7 cellular contexts compared by ENCODE assay signal in the genomic region with DNA sequence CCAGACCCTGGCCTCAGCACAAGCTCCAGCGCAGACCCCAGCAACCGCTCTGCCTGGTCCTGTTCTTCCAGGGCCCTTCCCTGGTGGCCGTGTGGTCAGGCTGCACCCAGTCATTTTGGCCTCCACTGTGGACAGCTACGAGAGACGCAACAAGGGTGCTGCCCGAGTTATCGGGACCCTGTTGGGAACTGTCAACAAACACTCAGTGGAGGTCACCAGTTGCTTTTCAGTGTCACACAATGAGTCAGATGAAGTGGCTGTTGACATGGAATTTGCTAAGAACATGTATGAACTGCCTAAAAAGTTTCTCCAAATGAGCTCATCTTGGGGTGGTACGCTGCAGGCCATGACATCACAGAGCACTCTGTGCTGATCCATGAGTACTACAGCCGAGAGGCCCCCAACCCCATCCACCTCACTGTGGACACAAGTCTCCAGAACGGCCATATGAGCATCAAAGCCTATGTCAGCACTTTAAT.
A peak's percentile ranks its signal among the peaks of the same experiment; 100 is the strongest.
DNase-seq lines count a peak whose midpoint lies in the region; ATAC-seq, FAIRE-seq and TF ChIP-seq lines count a peak whose summit lies in the region.
"Not testable (repeated sequence)": the region's sequence is repeated elsewhere in the genome, so short reads cannot be mapped to it uniquely, and the experiment has no call there.

No MANE protein-coding gene starts in this region.

- H3K79me2 ChIP-seq in DND-41 (ENCODE audit: insufficient read depth, low read length); hepatocyte: not testable (repeated sequence)

- H3K9me3 Mint-ChIP-seq in activated naive CD8-positive, alpha-beta T cell treated with anti-CD3 and anti-CD28 coated beads, Interleukin-2, amount 50 U/mL, for 24 hours, result peaks cover 49% of the 10 kb centered on the region

- TF ChIP-seq EP300 in gastroesophageal sphincter (IDR thresholded peaks at IDR 0.05), result not testable (repeated sequence)

- H3K27ac ChIP-seq in DND-41 (ENCODE audit: low read length); gastroesophageal sphincter; hepatocyte; lower lobe of right lung; pancreas: not testable (repeated sequence)

- H3K9me3 ChIP-seq in DND-41 (ENCODE audit: insufficient read depth, low read length, severe bottlenecking), result peaks cover 28% of the 10 kb centered on the region
- H3K9me3 ChIP-seq in gastroesophageal sphincter, result peaks cover 0 to 28% (median 0%) of the 10 kb centered on the region in 3 donors
- H3K9me3 ChIP-seq in hepatocyte (ENCODE audit: low read depth), result peaks cover 38% of the 10 kb centered on the region
- H3K9me3 ChIP-seq in lower lobe of right lung, result peaks cover 36% of the 10 kb centered on the region
- not testable (repeated sequence) for H3K9me3 ChIP-seq in pancreas

- H3K9ac ChIP-seq in DND-41 (ENCODE audit: low read depth, low read length), result not testable (repeated sequence)

- H4K20me1 ChIP-seq in DND-41 (ENCODE audit: insufficient read depth, low read length); hepatocyte (ENCODE audit: insufficient read depth, poor library complexity, severe bottlenecking): not testable (repeated sequence)

- not testable (repeated sequence) for H3K4me3 ChIP-seq in DND-41 (ENCODE audit: low read depth in 1 of 2, low read length in 2 of 2); gastroesophageal sphincter; hepatocyte; lower lobe of right lung; pancreas

- not testable (repeated sequence) for H2AFZ ChIP-seq in DND-41 (ENCODE audit: low read depth, low read length); hepatocyte

- H3K4me1 Mint-ChIP-seq in activated naive CD8-positive, alpha-beta T cell treated with anti-CD3 and anti-CD28 coated beads, Interleukin-2, amount 50 U/mL, for 24 hours, result not testable (repeated sequence)

- not testable (repeated sequence) for H3K27ac Mint-ChIP-seq in activated naive CD8-positive, alpha-beta T cell treated with anti-CD3 and anti-CD28 coated beads, Interleukin-2, amount 50 U/mL, for 24 hours

- not testable (repeated sequence) for TF ChIP-seq POLR2A in gastroesophageal sphincter (IDR thresholded peaks at IDR 0.05)

- TF ChIP-seq CTCF in DND-41 (IDR thresholded peaks at IDR 0.05; ENCODE audit: borderline replicate concordance, extremely low read depth, low read length, poor library complexity, severe bottlenecking); gastroesophageal sphincter (IDR thresholded peaks at IDR 0.05); hepatocyte (IDR thresholded peaks at IDR 0.05; ENCODE audit: poor library complexity); lower lobe of right lung (IDR thresholded peaks at IDR 0.05); pancreas (IDR thresholded peaks at IDR 0.05): not testable (repeated sequence)

- H3K36me3 Mint-ChIP-seq in activated naive CD8-positive, alpha-beta T cell treated with anti-CD3 and anti-CD28 coated beads, Interleukin-2, amount 50 U/mL, for 24 hours (ENCODE audit: low read depth), result not testable (repeated sequence)

- not testable (repeated sequence) for DNase-seq in DND-41; activated naive CD8-positive, alpha-beta T cell treated with anti-CD3 and anti-CD28 coated beads, Interleukin-2, amount 50 U/mL, for 24 hours; stimulated activated naive CD8-positive, alpha-beta T cell treated with anti-CD3 and anti-CD28 coated beads, Interleukin-15, Interleukin-2, amounts not matched to agents 100 U/mL and 50 U/mL, for 24 hours
- DNase-seq in hepatocyte (ENCODE audit: low spot score) (peak; percentile 38), lower lobe of right lung (peak; percentile 59), pancreas (peak in 2 of 6 donors; percentile 73 to 85)

- not testable (repeated sequence) for FAIRE-seq in pancreas (lab: Jason Lieb, UNC)

- not testable (repeated sequence) for H3K4me3 Mint-ChIP-seq in activated naive CD8-positive, alpha-beta T cell treated with anti-CD3 and anti-CD28 coated beads, Interleukin-2, amount 50 U/mL, for 24 hours

- H3K36me3 ChIP-seq in DND-41 (ENCODE audit: insufficient read depth, low read length); gastroesophageal sphincter; hepatocyte (replicated peaks; ENCODE audit: insufficient read depth, low read depth); lower lobe of right lung; pancreas: not testable (repeated sequence)

- H3K27me3 Mint-ChIP-seq in activated naive CD8-positive, alpha-beta T cell treated with anti-CD3 and anti-CD28 coated beads, Interleukin-2, amount 50 U/mL, for 24 hours, result not testable (repeated sequence)

- intact Hi-C loops in lower lobe of right lung (cut with DNase I); pancreas (cut with DNase I): not testable (repeated sequence)

- not testable (repeated sequence) for H3K27me3 ChIP-seq in DND-41 (ENCODE audit: insufficient read depth, low read length, poor library complexity); hepatocyte; lower lobe of right lung (ENCODE audit: low read depth); pancreas
- H3K27me3 ChIP-seq in gastroesophageal sphincter, result peaks cover 11% of the 10 kb centered on the region

- WGBS in gastroesophageal sphincter (ENCODE audit: low coverage in 1 of 2), 2 donors, result 68 to 78% methylated on average over 10 of the region's 10 CpGs
- 77% methylated on average over 10 of the region's 10 CpGs for WGBS in hepatocyte (ENCODE audit: low lambda C conversion rate, missing lambda C conversion rate)
- WGBS in pancreas, 2 donors, result 54 to 64% methylated on average over 10 of the region's 10 CpGs

- H3K4me2 ChIP-seq in DND-41 (ENCODE audit: insufficient read depth, low read length); hepatocyte: not testable (repeated sequence)

- ATAC-seq in DND-41 (ENCODE audit: insufficient read depth, low read depth), result peak; percentile 27; the same call in 1 of the 3 replicates
- peak; percentile 50 for ATAC-seq in activated naive CD8-positive, alpha-beta T cell treated with anti-CD3 and anti-CD28 coated beads, Interleukin-2, amount 50 U/mL, for 24 hours
- peak; percentile 35 for ATAC-seq in gastroesophageal sphincter
- peak; percentile 37 to 40 for ATAC-seq in lower lobe of right lung
- peak in 3 of 4 donors; percentile 17 to 40 (median 28) for ATAC-seq in pancreas
- ATAC-seq in stimulated activated naive CD8-positive, alpha-beta T cell treated with anti-CD3 and anti-CD28 coated beads, Interleukin-15, Interleukin-2, amounts not matched to agents 100 U/mL and 50 U/mL, for 24 hours, result peak; percentile 22

- not testable (repeated sequence) for H3K9me2 ChIP-seq in hepatocyte (replicated peaks; ENCODE audit: insufficient read depth)

- not testable (repeated sequence) for H3K4me1 ChIP-seq in DND-41 (ENCODE audit: insufficient read depth, low read length); gastroesophageal sphincter; hepatocyte (ENCODE audit: insufficient read depth); lower lobe of right lung; pancreas
